ENCODE assay signal across 8 cellular contexts in genomic region chr17:51827140-51827539, GRCh38.
"Had no signal": no experiment of that assay in that cellular context is flagged by ENCODE, and none has a peak within 500 bp of the region (broad histone marks: within the 10 kb centered on the region; RNA-seq: fewer than 3 reads in every experiment).

No MANE protein-coding gene starts in this region.

- H3K4me3 Mint-ChIP-seq: IgD-negative memory B cell had no signal

- H3K27ac ChIP-seq: HL-60, KMS-11 had no signal

- H3K4me1 Mint-ChIP-seq: IgD-negative memory B cell had no signal

- H3K36me3 Mint-ChIP-seq: IgD-negative memory B cell had no signal

- H3K4me3 ChIP-seq: K562 had no signal

- ATAC-seq: HepG2, K562 had no signal

- DNase-seq: IMR-90, KBM-7, KG1 had no signal
